In the genomic region with DNA sequence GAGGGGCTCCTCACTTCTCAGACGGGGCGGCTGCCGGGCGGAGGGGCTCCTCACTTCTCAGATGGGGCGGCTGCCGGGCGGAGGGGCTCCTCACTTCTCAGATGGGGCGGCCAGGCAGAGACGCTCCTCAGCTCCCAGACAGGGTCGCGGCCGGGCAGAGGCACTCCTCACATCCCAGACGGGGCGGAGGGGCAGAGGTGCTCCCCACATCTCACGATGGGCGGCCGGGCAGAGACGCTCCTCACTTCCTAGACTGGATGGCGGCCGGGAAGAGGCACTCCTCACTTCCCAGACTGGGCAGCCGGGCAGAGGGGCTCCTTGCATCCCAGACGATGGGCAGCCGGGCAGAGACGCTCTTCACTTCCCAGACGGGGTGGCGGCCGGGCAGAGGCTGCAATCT, we compare ENCODE assay signal across 4 cellular contexts. TPM values are rescaled to one million over a fixed set of nuclear protein-coding genes. Genes with fewer than 3 reads are reported as not detected.
"Had no signal": no experiment of that assay in that cellular context is flagged by ENCODE, and none has a peak within 500 bp of the region (broad histone marks: within the 10 kb centered on the region; RNA-seq: fewer than 3 reads in every experiment).

No MANE protein-coding gene starts in this region.

RNA-seq across cellular contexts. Expression of a gene that starts 25.9 kb away (rescaled TPM):
- total RNA-seq: GM23248, GM23338, H7, HFFc6 had no signal
